In the genomic region with DNA sequence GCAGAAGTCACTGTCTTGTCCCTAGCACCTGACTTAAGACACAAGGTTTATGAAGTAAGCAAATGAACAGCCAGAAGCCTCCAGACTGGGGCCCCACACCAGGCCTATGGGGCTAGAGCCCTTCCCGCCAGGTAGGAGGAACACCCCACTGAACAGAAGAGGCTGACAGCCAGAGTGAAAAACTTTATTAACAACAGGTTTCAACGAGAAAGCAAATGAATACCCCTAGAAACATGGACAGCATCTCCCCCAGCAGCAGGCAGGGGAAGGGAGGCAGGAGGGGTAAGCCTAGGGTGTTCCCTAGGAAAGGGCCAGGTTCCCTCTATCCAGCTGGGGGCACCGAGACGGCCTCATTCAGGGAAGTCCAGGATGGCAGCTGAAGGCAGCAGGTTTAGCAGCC, we compare ENCODE assay signal across 11 cellular contexts. TPM values are rescaled to one million over a fixed set of nuclear protein-coding genes. Genes with fewer than 3 reads are reported as not detected.
A peak's percentile ranks its signal among the peaks of the same experiment; 100 is the strongest.
DNase-seq lines count a peak whose midpoint lies in the region; ATAC-seq and TF ChIP-seq lines count a peak whose summit lies in the region.
"Had no signal": no experiment of that assay in that cellular context is flagged by ENCODE, and none has a peak within 500 bp of the region (broad histone marks: within the 10 kb centered on the region; RNA-seq: fewer than 3 reads in every experiment).

No MANE protein-coding gene starts in this region.

- peaks cover 38% of the 10 kb centered on the region for H3K36me3 Mint-ChIP-seq in activated naive CD4-positive, alpha-beta T cell treated with anti-CD3 and anti-CD28 coated beads, Interleukin-2, amount 10 ng/mL, durations not matched to agents 7 days and 5 days
- peaks cover 44% of the 10 kb centered on the region for H3K36me3 Mint-ChIP-seq in activated CD8-positive, alpha-beta T cell treated with anti-CD3 and anti-CD28 coated beads, Interleukin-2, amount 10 ng/mL, durations not matched to agents 7 days and 5 days (ENCODE audit: low read depth)

- H3K4me1 Mint-ChIP-seq in activated naive CD4-positive, alpha-beta T cell treated with anti-CD3 and anti-CD28 coated beads, Interleukin-2, amount 10 ng/mL, durations not matched to agents 7 days and 5 days, result peaks cover 68% of the 10 kb centered on the region
- H3K4me1 Mint-ChIP-seq in activated CD8-positive, alpha-beta T cell treated with anti-CD3 and anti-CD28 coated beads, Interleukin-2, amount 10 ng/mL, durations not matched to agents 7 days and 5 days (ENCODE audit: low read depth), result peaks cover 54% of the 10 kb centered on the region

- H3K27ac ChIP-seq in iPS-20b (ENCODE audit: low read length) (no peak overlapping the region), stomach smooth muscle (ENCODE audit: low read length) (peak overlapping the region; percentile 18)

- no peak for ATAC-seq in activated CD8-positive, alpha-beta T cell treated with anti-CD3 and anti-CD28 coated beads, Interleukin-2, amount 10 ng/mL, durations not matched to agents 7 days and 5 days
- ATAC-seq: sciatic nerve had no signal

- H3K4me3 ChIP-seq in iPS-20b (ENCODE audit: low read length), result 0 out of 2 replicates have a peak overlapping the region, but pooled peaks have one; percentile 98
- peak overlapping the region; percentile 92 to 97 for H3K4me3 ChIP-seq in stomach smooth muscle (ENCODE audit: low read length in 2 of 2)

- no peaks in the 10 kb centered on the region for H3K27me3 ChIP-seq in iPS-20b (ENCODE audit: insufficient read depth, low read length)
- no peaks in the 10 kb centered on the region for H3K27me3 ChIP-seq in stomach smooth muscle (ENCODE audit: control insufficient read depth in 1 of 2, insufficient read depth in 2 of 2, low read length in 2 of 2)

- H3K27me3 Mint-ChIP-seq in activated naive CD4-positive, alpha-beta T cell treated with anti-CD3 and anti-CD28 coated beads, Interleukin-2, amount 10 ng/mL, durations not matched to agents 7 days and 5 days, result no peaks in the 10 kb centered on the region
- no peaks in the 10 kb centered on the region for H3K27me3 Mint-ChIP-seq in activated CD8-positive, alpha-beta T cell treated with anti-CD3 and anti-CD28 coated beads, Interleukin-2, amount 10 ng/mL, durations not matched to agents 7 days and 5 days (ENCODE audit: low read depth)

- no peak for DNase-seq in activated naive CD4-positive, alpha-beta T cell treated with anti-CD3 and anti-CD28 coated beads, Interleukin-2, amount 10 ng/mL, durations not matched to agents 7 days and 5 days
- DNase-seq in activated naive CD4-positive, alpha-beta T cell treated with anti-CD3 and anti-CD28 coated beads, Interleukin-2, amount 50 U/mL, for 16 hours, result no peak
- DNase-seq in activated CD8-positive, alpha-beta T cell treated with anti-CD3 and anti-CD28 coated beads, Interleukin-2, amount 10 ng/mL, durations not matched to agents 7 days and 5 days, result no peak
- DNase-seq in SW480 (ENCODE audit: low spot score) (no peak), nucleus accumbens (lab: John Stamatoyannopoulos, UW) (no peak), HEK293T (ENCODE audit: extremely low spot score) (no peak)
- DNase-seq: MV-4-11; stimulated activated naive CD4-positive, alpha-beta T cell treated with Interleukin-2 at 50 U/mL for 16 hours had no signal

- 0 out of 2 replicates have a peak, but pooled peaks cover 5% of the 10 kb centered on the region for H3K4me1 ChIP-seq in iPS-20b (ENCODE audit: insufficient read depth, low read length)
- H3K4me1 ChIP-seq in stomach smooth muscle (ENCODE audit: control insufficient read depth, insufficient read depth, low read length), result peaks cover 41% of the 10 kb centered on the region

- no peak overlapping the region for H3K9ac ChIP-seq in iPS-20b (ENCODE audit: low read depth, low read length)
- peak overlapping the region in 1 of 2 donors; percentile 29 for H3K9ac ChIP-seq in stomach smooth muscle (ENCODE audit: low read length in 2 of 2)

- H3K4me3 Mint-ChIP-seq in activated naive CD4-positive, alpha-beta T cell treated with anti-CD3 and anti-CD28 coated beads, Interleukin-2, amount 10 ng/mL, durations not matched to agents 7 days and 5 days, result peak overlapping the region; percentile 82
- H3K4me3 Mint-ChIP-seq in activated CD8-positive, alpha-beta T cell treated with anti-CD3 and anti-CD28 coated beads, Interleukin-2, amount 10 ng/mL, durations not matched to agents 7 days and 5 days, result peak overlapping the region; percentile 86

- CTCF ChIA-PET in activated naive CD4-positive, alpha-beta T cell treated with anti-CD3 and anti-CD28 coated beads, Interleukin-2, amount 10 ng/mL, durations not matched to agents 7 days and 5 days (lab: Charles Lee), result interaction anchor here (0.7 to 1.0 kb wide), 4 partner anchors 59 to 870 kb away, joined by 3 read pairs; no protein-coding TSS in a partner anchor
- CTCF ChIA-PET in activated CD8-positive, alpha-beta T cell treated with anti-CD3 and anti-CD28 coated beads, Interleukin-2, amount 10 ng/mL, durations not matched to agents 7 days and 5 days (lab: Charles Lee), result no interaction called here
- CTCF ChIA-PET in HEK293T (lab: Yijun Ruan, JAX), result no interaction called here

- H3K27ac Mint-ChIP-seq in activated naive CD4-positive, alpha-beta T cell treated with anti-CD3 and anti-CD28 coated beads, Interleukin-2, amount 10 ng/mL, durations not matched to agents 7 days and 5 days, result peak overlapping the region; percentile 99
- H3K27ac Mint-ChIP-seq in activated CD8-positive, alpha-beta T cell treated with anti-CD3 and anti-CD28 coated beads, Interleukin-2, amount 10 ng/mL, durations not matched to agents 7 days and 5 days, result peak overlapping the region; percentile 64

- H3K9me3 Mint-ChIP-seq in activated naive CD4-positive, alpha-beta T cell treated with anti-CD3 and anti-CD28 coated beads, Interleukin-2, amount 10 ng/mL, durations not matched to agents 7 days and 5 days, result no peaks in the 10 kb centered on the region
- H3K9me3 Mint-ChIP-seq in activated CD8-positive, alpha-beta T cell treated with anti-CD3 and anti-CD28 coated beads, Interleukin-2, amount 10 ng/mL, durations not matched to agents 7 days and 5 days (ENCODE audit: insufficient read depth), result no peaks in the 10 kb centered on the region

- POLR2A ChIA-PET in activated CD8-positive, alpha-beta T cell treated with anti-CD3 and anti-CD28 coated beads, Interleukin-2, amount 10 ng/mL, durations not matched to agents 7 days and 5 days (lab: Charles Lee), result interaction anchor here (0.6 kb wide), 1 partner anchor 67 kb away, joined by 3 read pairs; no protein-coding TSS in a partner anchor
- POLR2A ChIA-PET in HEK293T (lab: Yijun Ruan, JAX), result interaction anchor here (0.9 kb wide), 1 partner anchor 28 kb away, joined by 3 read pairs; the partner anchor contains the start of gene FBXW9

- H3K36me3 ChIP-seq in iPS-20b (ENCODE audit: insufficient read depth, low read depth, low read length) (peaks cover 35% of the 10 kb centered on the region), stomach smooth muscle (ENCODE audit: control insufficient read depth in 2 of 2, insufficient read depth in 2 of 2, low read length in 2 of 2) (peaks cover 8 to 16% of the 10 kb centered on the region in 2 donors)

- no peaks in the 10 kb centered on the region for H3K9me3 ChIP-seq in iPS-20b (ENCODE audit: insufficient read depth, low read depth, low read length)
- no peaks in the 10 kb centered on the region for H3K9me3 ChIP-seq in stomach smooth muscle (ENCODE audit: control insufficient read depth in 2 of 2, low read length in 2 of 2)

TF ChIP-seq in HEK293T, 16 proteins besides CTCF, POLR2A, EP300 and RAD21:
- no peak for TF ChIP-seq FOXK2 (IDR thresholded peaks at IDR 0.05)
- no peak for TF ChIP-seq SP1 (IDR thresholded peaks at IDR 0.05)
- TF ChIP-seq LEF1 (IDR thresholded peaks at IDR 0.05; ENCODE audit: borderline replicate concordance), result no peak
- no peak for TF ChIP-seq L3MBTL2 (conservative IDR thresholded peaks at IDR 0.05)
- no peak for TF ChIP-seq HDGF (IDR thresholded peaks at IDR 0.05; ENCODE audit: borderline replicate concordance)
- TF ChIP-seq SUZ12 (IDR thresholded peaks at IDR 0.05), result no peak
- no peak for TF ChIP-seq NFRKB (IDR thresholded peaks at IDR 0.05)
- no peak for TF ChIP-seq ELF4 (IDR thresholded peaks at IDR 0.05)
- TF ChIP-seq ZNF384 (IDR thresholded peaks at IDR 0.05), result no peak
- no peak for TF ChIP-seq TARDBP (IDR thresholded peaks at IDR 0.05)
- no peak for TF ChIP-seq FOXM1 (IDR thresholded peaks at IDR 0.05; ENCODE audit: borderline replicate concordance)
- no peak for TF ChIP-seq PKNOX1 (IDR thresholded peaks at IDR 0.05)
- TF ChIP-seq FOXA1 (IDR thresholded peaks at IDR 0.05), result no peak
- TF ChIP-seq ARNT (IDR thresholded peaks at IDR 0.05), result no peak

RNA-seq across cellular contexts. Expression of gene WDR83, which starts 1.3 kb away (rescaled TPM):
- total RNA-seq in activated CD8-positive, alpha-beta T cell treated with anti-CD3 and anti-CD28 coated beads, Interleukin-2, amount 10 ng/mL, durations not matched to agents 7 days and 5 days, result 10 to 100 TPM; 16.4 to 19.4 TPM

RNA-seq across cellular contexts. Expression of gene MAN2B1, which starts 1.4 kb away (rescaled TPM):
- total RNA-seq in activated CD8-positive, alpha-beta T cell treated with anti-CD3 and anti-CD28 coated beads, Interleukin-2, amount 10 ng/mL, durations not matched to agents 7 days and 5 days, result 100 to 1,000 TPM in 1 of 2 experiments, 10 to 100 TPM in 1; 95.5 to 102 TPM

RNA-seq across cellular contexts. Expression of gene DHPS, which starts 13.8 kb away (rescaled TPM):
- 100 to 1,000 TPM; 109 to 121 TPM for total RNA-seq in activated CD8-positive, alpha-beta T cell treated with anti-CD3 and anti-CD28 coated beads, Interleukin-2, amount 10 ng/mL, durations not matched to agents 7 days and 5 days

RNA-seq across cellular contexts. Expression of gene GNG14, which starts 19.9 kb away (rescaled TPM):
- not detected for total RNA-seq in activated CD8-positive, alpha-beta T cell treated with anti-CD3 and anti-CD28 coated beads, Interleukin-2, amount 10 ng/mL, durations not matched to agents 7 days and 5 days
- total RNA-seq: sciatic nerve had no signal

RNA-seq across cellular contexts. Expression of gene FBXW9, which starts 28.5 kb away (rescaled TPM):
- total RNA-seq in activated CD8-positive, alpha-beta T cell treated with anti-CD3 and anti-CD28 coated beads, Interleukin-2, amount 10 ng/mL, durations not matched to agents 7 days and 5 days, result 1 to 10 TPM; 6.0 to 6.1 TPM
